24 cellular contexts compared by ENCODE assay signal in genomic region chr3:125281411-125281810, GRCh38.
DNase-seq lines count a peak whose midpoint lies in the region; ATAC-seq, FAIRE-seq and TF ChIP-seq lines count a peak whose summit lies in the region.
"Had no signal": no experiment of that assay in that cellular context is flagged by ENCODE, and none has a peak within 500 bp of the region (broad histone marks: within the 10 kb centered on the region; RNA-seq: fewer than 3 reads in every experiment).

No MANE protein-coding gene starts in this region.

- H3K4me3 ChIP-seq in A673 (ENCODE audit: low read depth, low read length, poor library complexity, severe bottlenecking), result no peak overlapping the region
- H3K4me3 ChIP-seq in HUES64 (ENCODE audit: low read length), result no peak overlapping the region
- no peak overlapping the region for H3K4me3 ChIP-seq in astrocyte (ENCODE audit: insufficient read depth, low read depth, low read length)
- H3K4me3 ChIP-seq: gastroesophageal sphincter, mucosa of descending colon had no signal

- H3K4me3 Mint-ChIP-seq in astrocyte (ENCODE audit: unreplicated experiment), result no peak overlapping the region
- H3K4me3 Mint-ChIP-seq in stimulated activated naive B cell treated with anti-CD40 and anti-IgM and Interleukin-4, amounts not matched to agents 10 μg/mL and 1 μg/mL and 100 μg/mL, for 72 hours, result no peak overlapping the region
- H3K4me3 Mint-ChIP-seq: activated CD4-positive, alpha-beta memory T cell treated with anti-CD3 and anti-CD28 coated beads for 36 hours; activated naive CD8-positive, alpha-beta T cell treated with anti-CD3 and anti-CD28 coated beads, Interleukin-2, amount 10 ng/mL, durations not matched to agents 7 days and 5 days; nephron progenitor cell had no signal

- H3K27ac ChIP-seq in A673 (ENCODE audit: low read depth, low read length, poor library complexity, severe bottlenecking) (peak overlapping the region; percentile 65), HUES64 (ENCODE audit: low read depth, low read length) (peak overlapping the region; percentile 62; the same call in 1 of the 2 replicates), astrocyte (ENCODE audit: low read depth, low read length) (no peak overlapping the region)
- H3K27ac ChIP-seq: brain microvascular endothelial cell, gastroesophageal sphincter, KMS-11 had no signal

- H3K9me3 ChIP-seq in A673 (ENCODE audit: low read depth, low read length, poor library complexity, severe bottlenecking) (no peaks in the 10 kb centered on the region), HUES64 (ENCODE audit: insufficient read depth, low read depth, low read length) (no peaks in the 10 kb centered on the region), astrocyte (ENCODE audit: insufficient read depth, low read depth, low read length) (no peaks in the 10 kb centered on the region)
- H3K9me3 ChIP-seq: gastroesophageal sphincter, mucosa of descending colon had no signal

- H3K36me3 Mint-ChIP-seq in astrocyte (ENCODE audit: low read depth, unreplicated experiment), result peaks cover 4% of the 10 kb centered on the region
- H3K36me3 Mint-ChIP-seq in stimulated activated naive B cell treated with anti-CD40 and anti-IgM and Interleukin-4, amounts not matched to agents 10 μg/mL and 1 μg/mL and 100 μg/mL, for 72 hours, result peaks cover 8 to 33% of the 10 kb centered on the region in 2 donors

- 77% methylated on average over 1 of the region's 1 CpG for WGBS in HUES64

- DNase-seq in A673 (ENCODE audit: low spot score), result peak; percentile 48
- peak; percentile 18 for DNase-seq in astrocyte (ENCODE audit: low read depth)
- peak; percentile 6 for DNase-seq in foreskin melanocyte
- no peak for DNase-seq in NOMO-1 treated with DMSO at 0.1 percent for 48 hours (lab: John Stamatoyannopoulos, UW; ENCODE audit: unreplicated experiment)
- DNase-seq in stimulated activated naive B cell treated with anti-CD40 and anti-IgM and Interleukin-4, amounts not matched to agents 10 μg/mL and 1 μg/mL and 100 μg/mL, for 72 hours, result no peak
- DNase-seq in NCI-H510A treated with DMSO at 0.1 percent for 48 hours (lab: John Stamatoyannopoulos, UW), result no peak
- DNase-seq: 8988T; activated CD4-positive, alpha-beta memory T cell treated with anti-CD3 and anti-CD28 coated beads for 36 hours; activated effector memory CD4-positive, alpha-beta T cell treated with Interleukin-2 at 50 U/mL for 16 hours; activated naive CD8-positive, alpha-beta T cell treated with anti-CD3 and anti-CD28 coated beads, Interleukin-2, amount 10 ng/mL, durations not matched to agents 7 days and 5 days; effector memory CD4-positive, alpha-beta T cell; GDM1; islet precursor cell; mucosa of descending colon; NCI-H2227 treated with DMSO at 0.1 percent for 48 hours; nephron progenitor cell; Right ventricle myocardium superior had no signal

- no peaks in the 10 kb centered on the region for H3K27me3 ChIP-seq in A673 (replicated peaks; ENCODE audit: insufficient read depth, low read depth, low read length, poor library complexity)
- H3K27me3 ChIP-seq in HUES64 (ENCODE audit: insufficient read depth, low read length), result no peaks in the 10 kb centered on the region
- no peaks in the 10 kb centered on the region for H3K27me3 ChIP-seq in astrocyte (ENCODE audit: insufficient read depth, low read length)
- H3K27me3 ChIP-seq: brain microvascular endothelial cell, gastroesophageal sphincter had no signal

- no peaks in the 10 kb centered on the region for H3K27me3 Mint-ChIP-seq in astrocyte (ENCODE audit: low read depth, unreplicated experiment)
- H3K27me3 Mint-ChIP-seq in stimulated activated naive B cell treated with anti-CD40 and anti-IgM and Interleukin-4, amounts not matched to agents 10 μg/mL and 1 μg/mL and 100 μg/mL, for 72 hours, result no peaks in the 10 kb centered on the region
- H3K27me3 Mint-ChIP-seq: activated CD4-positive, alpha-beta memory T cell treated with anti-CD3 and anti-CD28 coated beads for 36 hours; activated naive CD8-positive, alpha-beta T cell treated with anti-CD3 and anti-CD28 coated beads, Interleukin-2, amount 10 ng/mL, durations not matched to agents 7 days and 5 days had no signal

- H3K4me2 ChIP-seq in astrocyte (ENCODE audit: low read length), result peak overlapping the region; percentile 10
- H3K4me2 ChIP-seq: KMS-11 had no signal

- H3K36me3 ChIP-seq in A673 (ENCODE audit: insufficient read depth, low read length, poor library complexity, severe bottlenecking) (peaks cover 4% of the 10 kb centered on the region), HUES64 (ENCODE audit: insufficient read depth, low read length) (peaks cover 7% of the 10 kb centered on the region; the same call in 1 of the 2 replicates), astrocyte (ENCODE audit: insufficient read depth, low read length) (no peaks in the 10 kb centered on the region)
- H3K36me3 ChIP-seq: brain microvascular endothelial cell, gastroesophageal sphincter had no signal

- H3K4me1 ChIP-seq in A673 (ENCODE audit: insufficient read depth, low read length, poor library complexity, severe bottlenecking) (peaks cover 35% of the 10 kb centered on the region), HUES64 (ENCODE audit: insufficient read depth, low read length) (peaks cover 47% of the 10 kb centered on the region), astrocyte (ENCODE audit: insufficient read depth, low read length) (peaks cover 8% of the 10 kb centered on the region)

- no peak for FAIRE-seq in astrocyte (lab: Jason Lieb, UNC)
- FAIRE-seq: GM18507 had no signal

- TF ChIP-seq CTCF in A673 (conservative IDR thresholded peaks at IDR 0.05; ENCODE audit: low read depth, low read length) (no peak), astrocyte (IDR thresholded peaks at IDR 0.05; ENCODE audit: insufficient read depth, low read depth, low read length) (no peak)

- H3K9me3 Mint-ChIP-seq in astrocyte (ENCODE audit: unreplicated experiment), result no peaks in the 10 kb centered on the region
- no peaks in the 10 kb centered on the region for H3K9me3 Mint-ChIP-seq in stimulated activated naive B cell treated with anti-CD40 and anti-IgM and Interleukin-4, amounts not matched to agents 10 μg/mL and 1 μg/mL and 100 μg/mL, for 72 hours
- H3K9me3 Mint-ChIP-seq: activated CD4-positive, alpha-beta memory T cell treated with anti-CD3 and anti-CD28 coated beads for 36 hours; nephron progenitor cell had no signal

- H3K79me2 ChIP-seq in astrocyte (ENCODE audit: insufficient read depth, low read length), result peaks cover 30% of the 10 kb centered on the region

- no TSS peak for BruUV-seq in A673 (replicated peaks; lab: Mats Ljungman, UMichigan)

- POLR2A ChIA-PET in A673 (lab: Charles Lee; ENCODE audit: low non-redundant PET), result interaction anchor here (0.6 kb wide), 1 partner anchor 328 kb away, joined by 4 read pairs; no protein-coding TSS in a partner anchor

- H2AFZ ChIP-seq in astrocyte (ENCODE audit: low read depth, low read length), result no peak overlapping the region

- H4K20me1 ChIP-seq in astrocyte (ENCODE audit: insufficient read depth, low read length), result peaks cover 17% of the 10 kb centered on the region

- H3K27ac Mint-ChIP-seq in astrocyte (ENCODE audit: unreplicated experiment), result no peak overlapping the region
- no peak overlapping the region for H3K27ac Mint-ChIP-seq in stimulated activated naive B cell treated with anti-CD40 and anti-IgM and Interleukin-4, amounts not matched to agents 10 μg/mL and 1 μg/mL and 100 μg/mL, for 72 hours
- H3K27ac Mint-ChIP-seq: activated CD4-positive, alpha-beta memory T cell treated with anti-CD3 and anti-CD28 coated beads for 36 hours; activated naive CD8-positive, alpha-beta T cell treated with anti-CD3 and anti-CD28 coated beads, Interleukin-2, amount 10 ng/mL, durations not matched to agents 7 days and 5 days; nephron progenitor cell had no signal

- CTCF ChIA-PET in A673 (lab: Charles Lee), result no interaction called here

- intact Hi-C loops in A673 (cut with micrococcal nuclease; ENCODE audit: unreplicated experiment), result no loop called here

- no peak overlapping the region for H3K9ac ChIP-seq in HUES64 (ENCODE audit: low read depth, low read length)
- H3K9ac ChIP-seq in astrocyte (ENCODE audit: low read length), result no peak overlapping the region
- H3K9ac ChIP-seq: KMS-11 had no signal

- H3K4me1 Mint-ChIP-seq in astrocyte (ENCODE audit: low read depth, unreplicated experiment), result peaks cover 14% of the 10 kb centered on the region
- H3K4me1 Mint-ChIP-seq in stimulated activated naive B cell treated with anti-CD40 and anti-IgM and Interleukin-4, amounts not matched to agents 10 μg/mL and 1 μg/mL and 100 μg/mL, for 72 hours, result peaks cover 0 to 5% of the 10 kb centered on the region in 2 donors

- no peak for ATAC-seq in HG02973 (IDR thresholded peaks at IDR 0.05; ENCODE audit: unreplicated experiment)
- no peak for ATAC-seq in stimulated activated naive B cell treated with anti-CD40 and anti-IgM and Interleukin-4, amounts not matched to agents 10 μg/mL and 1 μg/mL and 100 μg/mL, for 72 hours (replicated peaks)
- ATAC-seq: esophagus mucosa, gastroesophageal sphincter had no signal

Comparison
In these comparisons a context has a peak if more than half of its experiments do, and no peak if none do; other contexts are left out.
1. DNase-seq: peak in A673 (single experiment), astrocyte (single experiment) and foreskin melanocyte (single experiment); none in NOMO-1 treated with DMSO at 0.1 percent for 48 hours (single experiment), stimulated activated naive B cell treated with anti-CD40 and anti-IgM and Interleukin-4, amounts not matched to agents 10 μg/mL and 1 μg/mL and 100 μg/mL, for 72 hours (single experiment) and NCI-H510A treated with DMSO at 0.1 percent for 48 hours (single experiment).